8 cellular contexts compared by ENCODE assay signal in genomic region chr14:36660736-36661505, GRCh38. TPM values are rescaled to one million over a fixed set of nuclear protein-coding genes. Genes with fewer than 3 reads are reported as not detected.
DNase-seq lines count a peak whose midpoint lies in the region; ATAC-seq and TF ChIP-seq lines count a peak whose summit lies in the region.

No MANE protein-coding gene starts in this region.

- H3K4me1 ChIP-seq in psoas muscle (peaks cover 21% of the 10 kb centered on the region), ovary (ENCODE audit: insufficient read depth) (peaks cover 15% of the 10 kb centered on the region)

- peaks cover 43% of the 10 kb centered on the region for H3K4me1 Mint-ChIP-seq in dendritic cell treated with granulocyte-macrophage colony-stimulating factor and Interleukin-4, amounts not matched to agents 40 ng/mL and 50 ng/mL, for 4 days (ENCODE audit: low read depth)

- H3K27ac Mint-ChIP-seq in dendritic cell treated with granulocyte-macrophage colony-stimulating factor and Interleukin-4, amounts not matched to agents 40 ng/mL and 50 ng/mL, for 4 days: no peak overlapping the region

- H3K4me3 ChIP-seq in psoas muscle: peak overlapping the region; percentile 60
- no peak overlapping the region for H3K4me3 ChIP-seq in ovary

- H3K9me3 ChIP-seq in psoas muscle (no peaks in the 10 kb centered on the region), ovary (no peaks in the 10 kb centered on the region)

- peaks cover 100% of the 10 kb centered on the region for H3K27me3 Mint-ChIP-seq in dendritic cell treated with granulocyte-macrophage colony-stimulating factor and Interleukin-4, amounts not matched to agents 40 ng/mL and 50 ng/mL, for 4 days

- TF ChIP-seq EP300 in ovary (IDR thresholded peaks at IDR 0.05): no peak

- DNase-seq in GM13976 (ENCODE audit: low spot score) (peak; percentile 15), NCI-H146 treated with DMSO at 0.1 percent for 48 hours (lab: John Stamatoyannopoulos, UW; ENCODE audit: unreplicated experiment) (peak; percentile 77), psoas muscle (peak in 1 of 2 donors; percentile 55), cortex of kidney (lab: John Stamatoyannopoulos, UW) (no peak), G401 (ENCODE audit: low spot score) (no peak), ovary (no peak)

- ATAC-seq in psoas muscle: no peak
- no peak for ATAC-seq in HG02970 (IDR thresholded peaks at IDR 0.05; ENCODE audit: low FRiP score, unreplicated experiment)

- TF ChIP-seq CTCF in GM13976 (IDR thresholded peaks at IDR 0.05; ENCODE audit: borderline replicate concordance, control extremely low read depth, extremely low read depth, insufficient read depth, missing control alignments) (no peak), psoas muscle (IDR thresholded peaks at IDR 0.05) (no peak), ovary (IDR thresholded peaks at IDR 0.05) (no peak)

- in situ Hi-C loops in GM13976 (cut with MboI; ENCODE audit: low sequenced_read_pairs, unreplicated experiment): no loop called here
- in situ Hi-C loops in G401 (cut with HindIII; ENCODE audit: low sequenced_read_pairs): no loop called here

- no peaks in the 10 kb centered on the region for H3K36me3 Mint-ChIP-seq in dendritic cell treated with granulocyte-macrophage colony-stimulating factor and Interleukin-4, amounts not matched to agents 40 ng/mL and 50 ng/mL, for 4 days (ENCODE audit: low read depth)

- TF ChIP-seq POLR2A in ovary (IDR thresholded peaks at IDR 0.05): no peak

- H3K27me3 ChIP-seq in psoas muscle (ENCODE audit: insufficient read depth in 3 of 3, low read length in 2 of 3) (peaks cover 0 to 100% (median 58%) of the 10 kb centered on the region in 3 donors), ovary (peaks cover 2% of the 10 kb centered on the region)

- peaks cover 18% of the 10 kb centered on the region for H3K9me3 Mint-ChIP-seq in dendritic cell treated with granulocyte-macrophage colony-stimulating factor and Interleukin-4, amounts not matched to agents 40 ng/mL and 50 ng/mL, for 4 days

- WGBS in psoas muscle, 3 donors: 11 to 16% (median 13%) methylated on average over 33 to 35 of the region's 35 CpGs
- WGBS in ovary, 3 donors: 7 to 11% (median 9%) methylated on average over 35 of the region's 35 CpGs

- H3K36me3 ChIP-seq in psoas muscle (ENCODE audit: insufficient read depth in 1 of 2, low read depth in 1 of 2) (no peaks in the 10 kb centered on the region), ovary (no peaks in the 10 kb centered on the region)

- H3K27ac ChIP-seq in psoas muscle (no peak overlapping the region), ovary (no peak overlapping the region)

- peak overlapping the region; percentile 32 for H3K4me3 Mint-ChIP-seq in dendritic cell treated with granulocyte-macrophage colony-stimulating factor and Interleukin-4, amounts not matched to agents 40 ng/mL and 50 ng/mL, for 4 days

- intact Hi-C loops in dendritic cell treated with granulocyte-macrophage colony-stimulating factor and Interleukin-4, amounts not matched to agents 40 ng/mL and 50 ng/mL, for 4 days (cut with micrococcal nuclease): no loop called here
- intact Hi-C loops in psoas muscle (cut with DNase I): no loop called here
- intact Hi-C loops in ovary (cut with DNase I): no loop called here

RNA-seq across cellular contexts. Expression of gene PAX9, which starts 0.7 kb away (rescaled TPM):
- total RNA-seq in psoas muscle: 1 to 10 TPM in 1 of 4 donors, under 1 TPM in 3; 0.24 to 1.4 (median 0.56) TPM
- under 1 TPM; 0.13 to 0.49 (median 0.47) TPM for polyA plus RNA-seq in psoas muscle
- not detected in 2 replicates for total RNA-seq in G401 (2014; rRNA removed; shearing (Covaris generic))
- total RNA-seq in ovary: not detected
- polyA plus RNA-seq in ovary: under 1 TPM; 0.03 to 0.04 TPM

Comparison
In these comparisons a context has a peak if more than half of its experiments do, and no peak if none do; other contexts are left out.
1. DNase-seq: peak in GM13976 (single experiment) and NCI-H146 treated with DMSO at 0.1 percent for 48 hours (single experiment); none in cortex of kidney (single experiment), G401 (single experiment) and ovary (0 of 5).